8 cellular contexts compared by ENCODE assay signal in genomic region chr21:26754853-26755252, GRCh38.
"Had no signal": no experiment of that assay in that cellular context is flagged by ENCODE, and none has a peak within 500 bp of the region (broad histone marks: within the 10 kb centered on the region; RNA-seq: fewer than 3 reads in every experiment).

No MANE protein-coding gene starts in this region.

- ATAC-seq: GM12878 had no signal

- H3K4me3 ChIP-seq: GM12878 had no signal

- FAIRE-seq: G401.6, GM12878, GM12891, GM12892, GM18507, GM19239 had no signal

- DNase-seq: GDM1, GF-D8 had no signal
